Comparison of ENCODE assay signal across 22 cellular contexts in the genomic region with DNA sequence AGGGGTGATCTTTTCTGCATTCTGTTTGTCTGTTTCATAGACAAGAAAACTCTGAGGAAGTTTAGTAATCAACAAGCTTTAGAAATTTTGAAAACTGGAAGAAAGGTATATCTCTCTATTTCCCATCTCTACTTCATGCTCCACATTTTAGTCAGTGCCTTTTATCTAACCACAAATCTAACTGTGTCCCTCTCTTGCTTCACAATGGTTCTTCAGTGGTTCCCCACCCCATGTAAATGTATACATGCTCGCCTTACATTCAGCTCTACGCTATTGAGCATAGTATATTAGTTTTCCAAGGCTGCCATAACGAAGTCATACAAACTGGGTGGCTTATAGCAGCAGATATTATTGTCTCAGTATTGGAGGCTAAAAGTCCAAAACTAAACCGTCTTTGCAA. TPM values are rescaled to one million over a fixed set of nuclear protein-coding genes. Genes with fewer than 3 reads are reported as not detected.
"Had no signal": no experiment of that assay in that cellular context is flagged by ENCODE, and none has a peak within 500 bp of the region (broad histone marks: within the 10 kb centered on the region; RNA-seq: fewer than 3 reads in every experiment).

No MANE protein-coding gene starts in this region.

- H3K4me3 Mint-ChIP-seq: activated T-cell treated with anti-CD3 and anti-CD28 coated beads, Interleukin-2, amount 50 U/mL, for 4 hours; naive B cell; neural crest cell; T-cell; type B pancreatic cell had no signal

- DNase-seq: activated CD4-positive, alpha-beta T cell treated with anti-CD3 and anti-CD28 coated beads for 1 hour; activated CD4-positive, alpha-beta T cell treated with anti-CD3 and anti-CD28 coated beads, Interleukin-2, amount 50 U/mL, for 48 hours; activated gamma-delta T cell treated with Interleukin-2 at 50 U/mL for 16 hours; activated T-cell treated with anti-CD3 and anti-CD28 coated beads, Interleukin-2, amount 50 U/mL, for 4 hours; amniotic stem cell; dermis blood vessel endothelial cell; effector memory CD4-positive, alpha-beta T cell; esophagus squamous epithelium; mesenchymal stem cell; mucosa of descending colon; naive B cell; SK-N-SH; stimulated activated CD4-positive, alpha-beta T cell treated with anti-CD3 and anti-CD28 coated beads, Interleukin-12 subunit alpha, Interleukin-12 subunit beta, amount 100 ng/mL, for 4 hours; stimulated activated CD4-positive, alpha-beta T cell treated with anti-CD3 and anti-CD28 coated beads, Interleukin-1b, Interleukin-23, amount 100 ng/mL, for 48 hours; T-cell; testis had no signal

- H3K4me3 ChIP-seq: esophagus squamous epithelium, hepatocyte, mucosa of descending colon, testis had no signal

- H3K4me1 Mint-ChIP-seq: neural crest cell had no signal

- H3K27ac Mint-ChIP-seq: activated naive CD4-positive, alpha-beta T cell treated with anti-CD3 and anti-CD28 coated beads, Interleukin-2, amount 50 U/mL, for 72 hours; progenitor cell of endocrine pancreas; T-cell; type B pancreatic cell had no signal

- H3K4me1 ChIP-seq: esophagus squamous epithelium, testis had no signal

- H3K36me3 ChIP-seq: esophagus squamous epithelium had no signal

- H3K9me3 Mint-ChIP-seq: type B pancreatic cell had no signal

- H3K27me3 ChIP-seq: esophagus squamous epithelium, hepatocyte, testis had no signal

- H3K27ac ChIP-seq: esophagus squamous epithelium, hepatocyte, testis, VCaP had no signal

- H3K9me3 ChIP-seq: SK-N-SH, testis had no signal

- ATAC-seq: mucosa of descending colon, T-cell had no signal

- H3K27me3 Mint-ChIP-seq: naive B cell, progenitor cell of endocrine pancreas, T-cell, type B pancreatic cell had no signal

- H3K36me3 Mint-ChIP-seq: type B pancreatic cell had no signal

RNA-seq across cellular contexts. Expression of gene SAMSN1, which starts 14.4 kb away (rescaled TPM):
- total RNA-seq: dermis blood vessel endothelial cell, neural crest cell, progenitor cell of endocrine pancreas had no signal
